1 cellular context compared by ENCODE assay signal in genomic region chr9:128275198-128276007, GRCh38.
A peak's percentile ranks its signal among the peaks of the same experiment; 100 is the strongest.
TF ChIP-seq lines count a peak whose summit lies in the region.

TSS of gene GOLGA2 (minus strand) at chr9:128276007. CDS start at chr9:128275976, 31 bp downstream.

TF ChIP-seq in HepG2, 621 proteins besides CTCF, POLR2A, EP300 and RAD21 (continued from another document):
- TF ChIP-seq, protein P1, sequence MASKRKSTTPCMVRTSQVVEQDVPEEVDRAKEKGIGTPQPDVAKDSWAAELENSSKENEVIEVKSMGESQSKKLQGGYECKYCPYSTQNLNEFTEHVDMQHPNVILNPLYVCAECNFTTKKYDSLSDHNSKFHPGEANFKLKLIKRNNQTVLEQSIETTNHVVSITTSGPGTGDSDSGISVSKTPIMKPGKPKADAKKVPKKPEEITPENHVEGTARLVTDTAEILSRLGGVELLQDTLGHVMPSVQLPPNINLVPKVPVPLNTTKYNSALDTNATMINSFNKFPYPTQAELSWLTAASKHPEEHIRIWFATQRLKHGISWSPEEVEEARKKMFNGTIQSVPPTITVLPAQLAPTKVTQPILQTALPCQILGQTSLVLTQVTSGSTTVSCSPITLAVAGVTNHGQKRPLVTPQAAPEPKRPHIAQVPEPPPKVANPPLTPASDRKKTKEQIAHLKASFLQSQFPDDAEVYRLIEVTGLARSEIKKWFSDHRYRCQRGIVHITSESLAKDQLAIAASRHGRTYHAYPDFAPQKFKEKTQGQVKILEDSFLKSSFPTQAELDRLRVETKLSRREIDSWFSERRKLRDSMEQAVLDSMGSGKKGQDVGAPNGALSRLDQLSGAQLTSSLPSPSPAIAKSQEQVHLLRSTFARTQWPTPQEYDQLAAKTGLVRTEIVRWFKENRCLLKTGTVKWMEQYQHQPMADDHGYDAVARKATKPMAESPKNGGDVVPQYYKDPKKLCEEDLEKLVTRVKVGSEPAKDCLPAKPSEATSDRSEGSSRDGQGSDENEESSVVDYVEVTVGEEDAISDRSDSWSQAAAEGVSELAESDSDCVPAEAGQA (IDR thresholded peaks at IDR 0.05; ENCODE audit: low read depth) = peak; percentile 62; the same call in 1 of the 2 replicates
- TF ChIP-seq, protein P1 (CRISPR knock-in tag; IDR thresholded peaks at IDR 0.05; ENCODE audit: borderline replicate concordance) = no peak
- no peak for TF ChIP-seq FOXA3 (CRISPR knock-in tag; IDR thresholded peaks at IDR 0.05)
- no peak for TF ChIP-seq ZNF337 (CRISPR knock-in tag; IDR thresholded peaks at IDR 0.05; ENCODE audit: borderline replicate concordance, low read depth)
- 0 out of 2 replicates have a peak, but pooled peaks have one; percentile 49 for TF ChIP-seq ZNF264 (CRISPR knock-in tag; IDR thresholded peaks at IDR 0.05)
- TF ChIP-seq SMAD9 (CRISPR knock-in tag; IDR thresholded peaks at IDR 0.05) = no peak
- TF ChIP-seq FOXM1 (CRISPR knock-in tag; IDR thresholded peaks at IDR 0.05) = no peak
- peak; percentile 81 for TF ChIP-seq DMAP1 (CRISPR knock-in tag; IDR thresholded peaks at IDR 0.05)
- no peak for TF ChIP-seq CENPX (CRISPR knock-in tag; IDR thresholded peaks at IDR 0.05)
- TF ChIP-seq AKAP8 (CRISPR knock-in tag; IDR thresholded peaks at IDR 0.05) = no peak
- peak; percentile 12; the same call in 1 of the 2 replicates for TF ChIP-seq HNF1B (CRISPR knock-in tag; IDR thresholded peaks at IDR 0.05)
- no peak for TF ChIP-seq POGK (CRISPR knock-in tag; conservative IDR thresholded peaks at IDR 0.05)
- no peak for TF ChIP-seq KDM4B (CRISPR knock-in tag; IDR thresholded peaks at IDR 0.05)
- TF ChIP-seq, protein P2, sequence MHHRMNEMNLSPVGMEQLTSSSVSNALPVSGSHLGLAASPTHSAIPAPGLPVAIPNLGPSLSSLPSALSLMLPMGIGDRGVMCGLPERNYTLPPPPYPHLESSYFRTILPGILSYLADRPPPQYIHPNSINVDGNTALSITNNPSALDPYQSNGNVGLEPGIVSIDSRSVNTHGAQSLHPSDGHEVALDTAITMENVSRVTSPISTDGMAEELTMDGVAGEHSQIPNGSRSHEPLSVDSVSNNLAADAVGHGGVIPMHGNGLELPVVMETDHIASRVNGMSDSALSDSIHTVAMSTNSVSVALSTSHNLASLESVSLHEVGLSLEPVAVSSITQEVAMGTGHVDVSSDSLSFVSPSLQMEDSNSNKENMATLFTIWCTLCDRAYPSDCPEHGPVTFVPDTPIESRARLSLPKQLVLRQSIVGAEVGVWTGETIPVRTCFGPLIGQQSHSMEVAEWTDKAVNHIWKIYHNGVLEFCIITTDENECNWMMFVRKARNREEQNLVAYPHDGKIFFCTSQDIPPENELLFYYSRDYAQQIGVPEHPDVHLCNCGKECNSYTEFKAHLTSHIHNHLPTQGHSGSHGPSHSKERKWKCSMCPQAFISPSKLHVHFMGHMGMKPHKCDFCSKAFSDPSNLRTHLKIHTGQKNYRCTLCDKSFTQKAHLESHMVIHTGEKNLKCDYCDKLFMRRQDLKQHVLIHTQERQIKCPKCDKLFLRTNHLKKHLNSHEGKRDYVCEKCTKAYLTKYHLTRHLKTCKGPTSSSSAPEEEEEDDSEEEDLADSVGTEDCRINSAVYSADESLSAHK (CRISPR knock-in tag; IDR thresholded peaks at IDR 0.05; ENCODE audit: borderline replicate concordance) = no peak
